ENCODE assay signal across 20 cellular contexts in the genomic region with DNA sequence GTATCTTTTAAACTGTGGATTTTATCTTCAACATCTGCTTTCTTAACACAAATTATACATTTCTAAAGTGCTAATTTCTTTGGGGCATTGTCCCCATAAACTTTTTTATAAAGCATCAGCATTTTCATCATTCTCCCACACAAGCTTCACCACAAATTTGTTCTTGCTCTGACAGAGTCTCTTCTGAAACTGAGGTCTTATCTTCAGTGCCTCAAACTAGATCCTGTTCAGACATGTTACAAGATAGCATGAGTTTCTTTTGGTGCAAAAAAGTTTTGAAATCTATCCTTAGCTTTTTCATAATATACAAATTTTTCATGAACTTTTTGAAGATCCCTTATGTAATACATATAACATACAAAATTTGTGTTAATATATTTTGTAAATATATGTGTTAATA.
"Had no signal": no experiment of that assay in that cellular context is flagged by ENCODE, and none has a peak within 500 bp of the region (broad histone marks: within the 10 kb centered on the region; RNA-seq: fewer than 3 reads in every experiment).

No MANE protein-coding gene starts in this region.

- H3K27ac ChIP-seq: heart right ventricle, left lung, tibial nerve, vagina had no signal

- H3K27me3 ChIP-seq: heart right ventricle, left lung, tibial nerve, vagina had no signal

- H3K27me3 Mint-ChIP-seq: activated CD4-positive, alpha-beta T cell treated with anti-CD3 and anti-CD28 coated beads, Interleukin-2, amount 10 ng/mL, durations not matched to agents 7 days and 5 days; activated naive CD4-positive, alpha-beta T cell treated with anti-CD3 and anti-CD28 coated beads, Interleukin-2, amount 10 ng/mL, durations not matched to agents 7 days and 5 days; activated naive CD8-positive, alpha-beta T cell treated with anti-CD3 and anti-CD28 coated beads, Interleukin-2, amount 50 U/mL, for 24 hours had no signal

- H3K4me1 ChIP-seq: heart right ventricle, left lung, tibial nerve, vagina had no signal

- DNase-seq: activated CD4-positive, alpha-beta T cell treated with anti-CD3 and anti-CD28 coated beads, Interleukin-2, amount 10 ng/mL, durations not matched to agents 7 days and 5 days; activated CD8-positive, alpha-beta T cell treated with anti-CD3 and anti-CD28 coated beads, Interleukin-2, amount 10 ng/mL, durations not matched to agents 7 days and 5 days; activated effector memory CD4-positive, alpha-beta T cell treated with Interleukin-2 at 50 U/mL for 16 hours; activated naive CD4-positive, alpha-beta T cell treated with anti-CD3 and anti-CD28 coated beads, Interleukin-2, amount 10 ng/mL, durations not matched to agents 7 days and 5 days; activated naive CD8-positive, alpha-beta T cell treated with anti-CD3 and anti-CD28 coated beads, Interleukin-2, amount 50 U/mL, for 24 hours; activated T-cell treated with anti-CD3 and anti-CD28 coated beads, Interleukin-2, amount 50 U/mL, for 48 hours; aorta; cortex of kidney; heart right ventricle; left lung; nephron progenitor cell; nucleus accumbens; stimulated activated CD4-positive, alpha-beta T cell treated with anti-CD3 and anti-CD28 coated beads, Interleukin-4, amount 100 ng/mL, for 24 hours; T1000 had no signal

- ATAC-seq: activated CD4-positive, CD25-positive, alpha-beta regulatory T cell treated with anti-CD3 and anti-CD28 coated beads, Interleukin-2, amount 50 U/mL, for 24 hours; activated CD8-positive, alpha-beta T cell treated with anti-CD3 and anti-CD28 coated beads, Interleukin-2, amount 10 ng/mL, durations not matched to agents 7 days and 5 days; activated naive CD8-positive, alpha-beta T cell treated with anti-CD3 and anti-CD28 coated beads, Interleukin-2, amount 50 U/mL, for 24 hours; esophagus mucosa; heart right ventricle; left lung; sciatic nerve; stimulated activated effector memory CD8-positive, alpha-beta T cell treated with anti-CD3 and anti-CD28 coated beads, Interleukin-12 subunit alpha, Interleukin-12 subunit beta, amount 100 ng/mL, for 72 hours had no signal

- H3K4me3 ChIP-seq: heart right ventricle, left lung, tibial nerve, vagina had no signal

- H3K4me1 Mint-ChIP-seq: activated CD4-positive, alpha-beta T cell treated with anti-CD3 and anti-CD28 coated beads, Interleukin-2, amount 10 ng/mL, durations not matched to agents 7 days and 5 days; activated naive CD4-positive, alpha-beta T cell treated with anti-CD3 and anti-CD28 coated beads, Interleukin-2, amount 10 ng/mL, durations not matched to agents 7 days and 5 days; activated naive CD8-positive, alpha-beta T cell treated with anti-CD3 and anti-CD28 coated beads, Interleukin-2, amount 50 U/mL, for 24 hours; nephron progenitor cell; stimulated activated effector memory CD8-positive, alpha-beta T cell treated with anti-CD3 and anti-CD28 coated beads, Interleukin-12 subunit alpha, Interleukin-12 subunit beta, amount 100 ng/mL, for 72 hours had no signal

- H3K4me3 Mint-ChIP-seq: activated CD4-positive, alpha-beta T cell treated with anti-CD3 and anti-CD28 coated beads, Interleukin-2, amount 10 ng/mL, durations not matched to agents 7 days and 5 days; activated CD8-positive, alpha-beta T cell treated with anti-CD3 and anti-CD28 coated beads, Interleukin-2, amount 10 ng/mL, durations not matched to agents 7 days and 5 days; activated naive CD4-positive, alpha-beta T cell treated with anti-CD3 and anti-CD28 coated beads, Interleukin-2, amount 10 ng/mL, durations not matched to agents 7 days and 5 days; activated naive CD8-positive, alpha-beta T cell treated with anti-CD3 and anti-CD28 coated beads, Interleukin-2, amount 50 U/mL, for 24 hours; nephron progenitor cell; stimulated activated effector memory CD8-positive, alpha-beta T cell treated with anti-CD3 and anti-CD28 coated beads, Interleukin-12 subunit alpha, Interleukin-12 subunit beta, amount 100 ng/mL, for 72 hours had no signal

- H3K36me3 Mint-ChIP-seq: activated naive CD4-positive, alpha-beta T cell treated with anti-CD3 and anti-CD28 coated beads, Interleukin-2, amount 10 ng/mL, durations not matched to agents 7 days and 5 days; stimulated activated effector memory CD8-positive, alpha-beta T cell treated with anti-CD3 and anti-CD28 coated beads, Interleukin-12 subunit alpha, Interleukin-12 subunit beta, amount 100 ng/mL, for 72 hours had no signal

- H3K36me3 ChIP-seq: heart right ventricle, left lung, tibial nerve, vagina had no signal

- H3K9me3 Mint-ChIP-seq: activated CD4-positive, alpha-beta T cell treated with anti-CD3 and anti-CD28 coated beads, Interleukin-2, amount 10 ng/mL, durations not matched to agents 7 days and 5 days; activated naive CD4-positive, alpha-beta T cell treated with anti-CD3 and anti-CD28 coated beads, Interleukin-2, amount 10 ng/mL, durations not matched to agents 7 days and 5 days; activated naive CD8-positive, alpha-beta T cell treated with anti-CD3 and anti-CD28 coated beads, Interleukin-2, amount 50 U/mL, for 24 hours; nephron progenitor cell had no signal

- H3K9me3 ChIP-seq: heart right ventricle, left lung, tibial nerve, vagina had no signal

- H3K27ac Mint-ChIP-seq: activated CD4-positive, alpha-beta T cell treated with anti-CD3 and anti-CD28 coated beads, Interleukin-2, amount 10 ng/mL, durations not matched to agents 7 days and 5 days; activated CD8-positive, alpha-beta T cell treated with anti-CD3 and anti-CD28 coated beads, Interleukin-2, amount 10 ng/mL, durations not matched to agents 7 days and 5 days; activated naive CD4-positive, alpha-beta T cell treated with anti-CD3 and anti-CD28 coated beads, Interleukin-2, amount 10 ng/mL, durations not matched to agents 7 days and 5 days; activated naive CD8-positive, alpha-beta T cell treated with anti-CD3 and anti-CD28 coated beads, Interleukin-2, amount 50 U/mL, for 24 hours; nephron progenitor cell; stimulated activated effector memory CD8-positive, alpha-beta T cell treated with anti-CD3 and anti-CD28 coated beads, Interleukin-12 subunit alpha, Interleukin-12 subunit beta, amount 100 ng/mL, for 72 hours had no signal
